13 cellular contexts compared by ENCODE assay signal in the genomic region with DNA sequence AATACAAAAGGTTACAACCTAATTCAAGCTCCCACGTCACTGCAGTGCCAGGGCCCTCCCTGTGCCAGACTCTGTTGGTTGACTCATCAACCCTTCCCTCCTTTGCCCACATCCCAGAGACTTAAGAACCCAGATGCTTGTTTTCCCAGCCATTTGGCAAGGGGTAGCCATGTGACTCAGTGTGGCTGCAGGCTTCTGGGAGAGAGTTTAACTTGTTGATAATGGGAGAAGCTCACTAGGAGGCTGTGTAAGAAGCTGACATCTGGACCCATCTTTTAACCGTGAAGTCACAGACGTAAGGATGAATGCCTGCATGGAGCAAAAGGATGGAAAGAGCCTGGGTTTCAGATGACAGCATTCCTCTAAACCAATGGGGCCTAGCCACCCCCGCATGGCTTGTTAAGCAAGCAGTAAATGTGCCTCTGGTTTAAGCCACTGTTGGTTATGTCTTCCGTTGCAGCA. TPM values are rescaled to one million over a fixed set of nuclear protein-coding genes. Genes with fewer than 3 reads are reported as not detected.
DNase-seq lines count a peak whose midpoint lies in the region; ATAC-seq and TF ChIP-seq lines count a peak whose summit lies in the region.
"Had no signal": no experiment of that assay in that cellular context is flagged by ENCODE, and none has a peak within 500 bp of the region (broad histone marks: within the 10 kb centered on the region; RNA-seq: fewer than 3 reads in every experiment).

No MANE protein-coding gene starts in this region.

- peaks cover 19% of the 10 kb centered on the region for H3K27me3 Mint-ChIP-seq in HFFc6 (ENCODE audit: insufficient read depth)
- H3K27me3 Mint-ChIP-seq in activated CD8-positive, alpha-beta memory T cell treated with anti-CD3 and anti-CD28 coated beads, Interleukin-2, amount 10 ng/mL, durations not matched to agents 7 days and 5 days: peaks cover 10% of the 10 kb centered on the region

- TF ChIP-seq CTCF in AG09309 (IDR thresholded peaks at IDR 0.05; ENCODE audit: control insufficient read depth, insufficient read depth, low read depth, low read length, missing control alignments) (no peak), HFFc6 (IDR thresholded peaks at IDR 0.05) (no peak)

- peaks cover 36% of the 10 kb centered on the region for H3K4me1 Mint-ChIP-seq in HFFc6 (ENCODE audit: low read depth)
- no peaks in the 10 kb centered on the region for H3K4me1 Mint-ChIP-seq in activated CD8-positive, alpha-beta memory T cell treated with anti-CD3 and anti-CD28 coated beads, Interleukin-2, amount 10 ng/mL, durations not matched to agents 7 days and 5 days

- CTCF ChIA-PET in activated CD8-positive, alpha-beta memory T cell treated with anti-CD3 and anti-CD28 coated beads, Interleukin-2, amount 10 ng/mL, durations not matched to agents 7 days and 5 days (lab: Charles Lee): no interaction called here

- ATAC-seq in activated CD8-positive, alpha-beta memory T cell treated with anti-CD3 and anti-CD28 coated beads, Interleukin-2, amount 10 ng/mL, durations not matched to agents 7 days and 5 days: no peak
- ATAC-seq in GM21390 (IDR thresholded peaks at IDR 0.05; ENCODE audit: unreplicated experiment): no peak
- ATAC-seq in GM19035 (IDR thresholded peaks at IDR 0.05; ENCODE audit: unreplicated experiment): no peak

- H3K27ac Mint-ChIP-seq in HFFc6: no peak overlapping the region
- no peak overlapping the region for H3K27ac Mint-ChIP-seq in activated CD8-positive, alpha-beta memory T cell treated with anti-CD3 and anti-CD28 coated beads, Interleukin-2, amount 10 ng/mL, durations not matched to agents 7 days and 5 days
- H3K27ac Mint-ChIP-seq: T-helper 1 cell treated with Interleukin-12 subunit alpha and Interleukin-12 subunit beta and Interleukin-4 antibody, amounts not matched to agents 30 μg/mL and 1 μg/mL, for 36 hours had no signal

- no peak overlapping the region for H3K4me3 ChIP-seq in AG09309 (ENCODE audit: control insufficient read depth, low read depth, low read length)
- H3K4me3 ChIP-seq: tibial artery had no signal

- no peak overlapping the region for H3K4me3 Mint-ChIP-seq in HFFc6
- no peak overlapping the region for H3K4me3 Mint-ChIP-seq in activated CD8-positive, alpha-beta memory T cell treated with anti-CD3 and anti-CD28 coated beads, Interleukin-2, amount 10 ng/mL, durations not matched to agents 7 days and 5 days
- H3K4me3 Mint-ChIP-seq: T-helper 1 cell treated with Interleukin-12 subunit alpha and Interleukin-12 subunit beta and Interleukin-4 antibody, amounts not matched to agents 30 μg/mL and 1 μg/mL, for 36 hours had no signal

- H3K36me3 Mint-ChIP-seq in HFFc6 (ENCODE audit: low read depth): no peaks in the 10 kb centered on the region
- H3K36me3 Mint-ChIP-seq in activated CD8-positive, alpha-beta memory T cell treated with anti-CD3 and anti-CD28 coated beads, Interleukin-2, amount 10 ng/mL, durations not matched to agents 7 days and 5 days: no peaks in the 10 kb centered on the region

- H3K9me3 Mint-ChIP-seq in HFFc6: no peaks in the 10 kb centered on the region
- H3K9me3 Mint-ChIP-seq in activated CD8-positive, alpha-beta memory T cell treated with anti-CD3 and anti-CD28 coated beads, Interleukin-2, amount 10 ng/mL, durations not matched to agents 7 days and 5 days (ENCODE audit: low read depth): no peaks in the 10 kb centered on the region
- H3K9me3 Mint-ChIP-seq: T-helper 1 cell treated with Interleukin-12 subunit alpha and Interleukin-12 subunit beta and Interleukin-4 antibody, amounts not matched to agents 30 μg/mL and 1 μg/mL, for 36 hours had no signal

- peak; percentile 88 for DNase-seq in AG09309 (ENCODE audit: low read depth)
- peak; percentile 65 for DNase-seq in HFFc6
- DNase-seq in T1000 (lab: John Stamatoyannopoulos, UW): peak; percentile 83
- peak; percentile 29 for DNase-seq in hepatic stellate cell (ENCODE audit: low spot score)
- DNase-seq in activated CD8-positive, alpha-beta memory T cell treated with anti-CD3 and anti-CD28 coated beads, Interleukin-2, amount 10 ng/mL, durations not matched to agents 7 days and 5 days: no peak
- no peak for DNase-seq in activated T-cell treated with anti-CD3 and anti-CD28 coated beads, Interleukin-2, amount 50 U/mL, for 48 hours
- DNase-seq: DND-41; MV-4-11; stimulated activated CD4-positive, alpha-beta T cell treated with anti-CD3 and anti-CD28 coated beads, Interleukin-2, amount 100 ng/mL, for 48 hours; tibial artery had no signal

RNA-seq across cellular contexts. Expression of a gene that starts 57.7 kb away (rescaled TPM):
- total RNA-seq in HFFc6 (2021; fragmentation: NEBNext Ultra II Directional; extraction: Animal tissue kit (Norgen Biotek cat#: 25700)): under 1 TPM; 0.60 to 0.90 (median 0.79) TPM
- not detected for total RNA-seq in activated CD8-positive, alpha-beta memory T cell treated with anti-CD3 and anti-CD28 coated beads, Interleukin-2, amount 10 ng/mL, durations not matched to agents 7 days and 5 days

Comparison
In these comparisons a context has a peak if more than half of its experiments do, and no peak if none do; other contexts are left out.
1. DNase-seq: peak in AG09309 (single experiment), HFFc6 (single experiment), T1000 (single experiment) and hepatic stellate cell (single experiment); none in activated CD8-positive, alpha-beta memory T cell treated with anti-CD3 and anti-CD28 coated beads, Interleukin-2, amount 10 ng/mL, durations not matched to agents 7 days and 5 days (single experiment) and activated T-cell treated with anti-CD3 and anti-CD28 coated beads, Interleukin-2, amount 50 U/mL, for 48 hours (0 of 2).